In the genomic region with DNA sequence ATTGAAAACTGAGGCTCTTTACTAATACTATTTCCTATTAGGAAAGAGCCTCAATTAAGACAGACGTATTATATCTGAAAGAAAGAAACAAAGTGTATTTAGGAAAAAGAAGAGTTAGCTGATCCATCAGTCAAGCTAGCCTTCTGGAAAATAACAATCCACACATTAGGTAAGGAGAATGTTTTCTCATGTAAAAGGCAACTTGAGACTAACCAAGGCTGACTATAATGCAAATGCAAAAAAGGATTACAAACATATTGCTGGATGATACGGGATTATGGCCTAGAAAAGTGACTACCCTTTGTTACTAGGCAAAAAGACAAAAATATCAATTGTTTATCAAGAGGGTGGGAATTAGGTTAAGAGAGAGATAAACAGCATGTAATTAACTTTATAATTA, we compare ENCODE assay signal across 22 cellular contexts.
DNase-seq lines count a peak whose midpoint lies in the region; ATAC-seq and TF ChIP-seq lines count a peak whose summit lies in the region.
"Had no signal": no experiment of that assay in that cellular context is flagged by ENCODE, and none has a peak within 500 bp of the region (broad histone marks: within the 10 kb centered on the region; RNA-seq: fewer than 3 reads in every experiment).

No MANE protein-coding gene starts in this region.

- no peak overlapping the region for H2BK20ac ChIP-seq in H9 (ENCODE audit: low read depth, low read length, poor library complexity, severe bottlenecking)

- BruUV-seq in PC-9 (replicated peaks; lab: Mats Ljungman, UMichigan), result no TSS peak

- H3K23ac ChIP-seq in H9 (ENCODE audit: insufficient read length, low read depth, low read length), result no peak overlapping the region

- H3T11ph ChIP-seq in H9 (ENCODE audit: low read length), result no peak overlapping the region

- H4K91ac ChIP-seq in H9 (ENCODE audit: insufficient read length, low read depth, low read length), result no peak overlapping the region

- no peak overlapping the region for H4K5ac ChIP-seq in H9 (ENCODE audit: insufficient read length, low read depth, low read length)

- H3K27me3 ChIP-seq in H9 (ENCODE audit: insufficient read depth, low read length), result no peaks in the 10 kb centered on the region
- H3K27me3 ChIP-seq in PC-9 (ENCODE audit: insufficient read depth, low read depth), result no peaks in the 10 kb centered on the region
- no peaks in the 10 kb centered on the region for H3K27me3 ChIP-seq in endodermal cell (ENCODE audit: control insufficient read depth, insufficient read depth, low read length, poor library complexity, severe bottlenecking)
- H3K27me3 ChIP-seq: BE2C; BLaER1 treated with 17β-estradiol and CSF1 and Interleukin-3, amounts not matched to agents 10 nM and 100 nM had no signal

- H4K20me1 ChIP-seq in H9 (ENCODE audit: control insufficient read depth, insufficient read depth, insufficient read length) (no peaks in the 10 kb centered on the region), PC-9 (ENCODE audit: insufficient read depth) (no peaks in the 10 kb centered on the region)
- H4K20me1 ChIP-seq: BLaER1 treated with 17β-estradiol and CSF1 and Interleukin-3, amounts not matched to agents 10 nM and 100 nM had no signal

- no peak overlapping the region for H3K14ac ChIP-seq in H9 (ENCODE audit: insufficient read depth, low read length)

- no peaks in the 10 kb centered on the region for H3F3A ChIP-seq in PC-9 (ENCODE audit: insufficient read depth, low read depth)

- H3K9ac ChIP-seq in H9 (ENCODE audit: extremely low read depth, insufficient read length, low read length) (no peak overlapping the region), endodermal cell (ENCODE audit: extremely low read depth, low read length, poor library complexity, severe bottlenecking) (no peak overlapping the region)
- H3K9ac ChIP-seq: BLaER1 treated with 17β-estradiol and CSF1 and Interleukin-3, amounts not matched to agents 10 nM and 100 nM had no signal

- H3K79me1 ChIP-seq in H9 (ENCODE audit: insufficient read depth, low read depth, low read length, poor library complexity, severe bottlenecking), result no peaks in the 10 kb centered on the region

- TF ChIP-seq CTCF in H9 (conservative IDR thresholded peaks at IDR 0.05) (no peak), PC-9 (conservative IDR thresholded peaks at IDR 0.05) (no peak), endodermal cell (conservative IDR thresholded peaks at IDR 0.05) (no peak)

- H3K4ac ChIP-seq in H9 (ENCODE audit: low read depth, low read length), result no peak overlapping the region

- POLR2A ChIA-PET in PC-9 (lab: Charles Lee; ENCODE audit: unreplicated experiment), result no interaction called here

- H3K27me3 Mint-ChIP-seq in H9 (ENCODE audit: low read depth) (no peaks in the 10 kb centered on the region), endodermal cell (ENCODE audit: insufficient read depth) (no peaks in the 10 kb centered on the region)
- H3K27me3 Mint-ChIP-seq: CD4-positive, alpha-beta T cell had no signal

- CTCF ChIA-PET in PC-9 (lab: Charles Lee), result no interaction called here

- no peak overlapping the region for H2BK5ac ChIP-seq in H9 (ENCODE audit: insufficient read length, low read length)

- H3K4me2 ChIP-seq in H9 (ENCODE audit: insufficient read depth, insufficient read length, low read length) (no peak overlapping the region), PC-9 (no peak overlapping the region)
- H3K4me2 ChIP-seq: A549; BLaER1 treated with 17β-estradiol and CSF1 and Interleukin-3, amounts not matched to agents 10 nM and 100 nM had no signal

- peaks cover 1% of the 10 kb centered on the region for H3K9me3 ChIP-seq in H9 (ENCODE audit: control insufficient read depth, low read depth, low read length)
- no peaks in the 10 kb centered on the region for H3K9me3 ChIP-seq in PC-9 (ENCODE audit: insufficient read depth, low read depth)
- H3K9me3 ChIP-seq in endodermal cell (ENCODE audit: control insufficient read depth, low read length), result no peaks in the 10 kb centered on the region
- H3K9me3 ChIP-seq: A549, BE2C had no signal

- DNase-seq in H9 (no peak), PC-9 (no peak), endodermal cell (no peak), MV-4-11 (lab: John Stamatoyannopoulos, UW) (no peak), head of caudate nucleus (no peak)
- no peak for DNase-seq in effector CD4-positive, alpha-beta T cell
- DNase-seq: 8988T; ACHN; AML-193; BE2C; CD4-positive, alpha-beta T cell; CD8-positive, alpha-beta memory T cell; DMS 273 treated with DMSO at 0.1 percent for 48 hours; DMS79; EL; GF-D8; HFFc6 had no signal

- no peak overlapping the region for H2AK5ac ChIP-seq in H9 (ENCODE audit: insufficient read length, low read length)

- no peak overlapping the region for H3K27ac ChIP-seq in H9 (ENCODE audit: insufficient read length, low read depth, low read length)
- no peak overlapping the region for H3K27ac ChIP-seq in PC-9
- no peak overlapping the region for H3K27ac ChIP-seq in endodermal cell (ENCODE audit: low read depth, low read length)
- H3K27ac ChIP-seq: A549; BLaER1 treated with 17β-estradiol and CSF1 and Interleukin-3, amounts not matched to agents 10 nM and 100 nM had no signal

- H3K4me1 ChIP-seq in H9 (ENCODE audit: insufficient read depth, low read length), result peaks cover 3% of the 10 kb centered on the region
- no peaks in the 10 kb centered on the region for H3K4me1 ChIP-seq in PC-9 (replicated peaks; ENCODE audit: insufficient read depth)
- no peaks in the 10 kb centered on the region for H3K4me1 ChIP-seq in endodermal cell (ENCODE audit: control insufficient read depth, insufficient read depth, low read length)
- H3K4me1 ChIP-seq: A549; BE2C; BLaER1 treated with 17β-estradiol and CSF1 and Interleukin-3, amounts not matched to agents 10 nM and 100 nM had no signal

- no peak overlapping the region for H3K18ac ChIP-seq in H9 (ENCODE audit: insufficient read length, low read depth, low read length)

- no peak overlapping the region for H2AFZ ChIP-seq in H9 (ENCODE audit: low read length)
- H2AFZ ChIP-seq in PC-9, result 0 out of 2 replicates have a peak overlapping the region, but pooled peaks have one; percentile 28

- H3K4me3 Mint-ChIP-seq in H9 (peak overlapping the region in 1 of 2 experiments; percentile 31; a peak in 1 of 5 replicates), endodermal cell (no peak overlapping the region)
- H3K4me3 Mint-ChIP-seq: CD14-positive monocyte; CD4-positive, alpha-beta T cell; CD8-positive, alpha-beta memory T cell; HFFc6 had no signal

- no peak for ATAC-seq in HG03097 (IDR thresholded peaks at IDR 0.05; ENCODE audit: low FRiP score, unreplicated experiment)
- ATAC-seq: A549 had no signal

- H2BK15ac ChIP-seq in H9 (ENCODE audit: low read depth, low read length), result no peak overlapping the region

- H3K4me1 Mint-ChIP-seq in H9, result peaks cover 40 to 50% of the 10 kb centered on the region in 2 experiments
- H3K4me1 Mint-ChIP-seq in endodermal cell, result peaks cover 13% of the 10 kb centered on the region
- H3K4me1 Mint-ChIP-seq: CD14-positive monocyte; CD8-positive, alpha-beta memory T cell had no signal

- H2BK12ac ChIP-seq in H9 (ENCODE audit: insufficient read length, low read depth, low read length), result no peak overlapping the region

- no peaks in the 10 kb centered on the region for H3K9me2 ChIP-seq in PC-9 (ENCODE audit: insufficient read depth)

- H3K36me3 Mint-ChIP-seq in H9 (ENCODE audit: insufficient read depth in 1 of 3, low read depth in 3 of 3) (peaks cover 1 to 26% (median 1%) of the 10 kb centered on the region in 3 experiments; a peak in 6 of 7 replicates), endodermal cell (ENCODE audit: low read depth) (peaks cover under 1% of the 10 kb centered on the region)
- H3K36me3 Mint-ChIP-seq: CD14-positive monocyte; CD8-positive, alpha-beta memory T cell had no signal

- WGBS in H9 (ENCODE audit: extremely low coverage, insufficient read length, low lambda C conversion rate), result no CpG with 5 or more reads among the region's 2 CpGs
- 62% methylated on average over 2 of the region's 2 CpGs; no CpG with 5 or more reads in 1 of the 2 experiments for WGBS in endodermal cell (ENCODE audit: insufficient coverage in 1 of 2, insufficient read length in 1 of 2), 2 experiments

- no peaks in the 10 kb centered on the region for H3K36me3 ChIP-seq in PC-9 (ENCODE audit: low read depth)
- H3K36me3 ChIP-seq in endodermal cell (ENCODE audit: control insufficient read depth, insufficient read depth, low read length), result no peaks in the 10 kb centered on the region
- H3K36me3 ChIP-seq: BE2C; BLaER1 treated with 17β-estradiol and CSF1 and Interleukin-3, amounts not matched to agents 10 nM and 100 nM; HAP-1 had no signal

- H3K9me3 Mint-ChIP-seq in H9 (peaks cover 1 to 8% of the 10 kb centered on the region in 2 experiments), endodermal cell (peaks cover 2% of the 10 kb centered on the region)
- H3K9me3 Mint-ChIP-seq: CD4-positive, alpha-beta T cell had no signal

- intact Hi-C loops in PC-9 (cut with micrococcal nuclease; ENCODE audit: unreplicated experiment), result no loop called here
- intact Hi-C loops in head of caudate nucleus (cut with DNase I), result no loop called here

- H3K56ac ChIP-seq in H9 (ENCODE audit: insufficient read length, low read depth, low read length), result no peak overlapping the region

- H3K4me3 ChIP-seq in PC-9, result no peak overlapping the region
- no peak overlapping the region for H3K4me3 ChIP-seq in endodermal cell (ENCODE audit: low read length)
- H3K4me3 ChIP-seq: A549; BLaER1 treated with 17β-estradiol and CSF1 and Interleukin-3, amounts not matched to agents 10 nM and 100 nM; HAP-1 had no signal

- no peak overlapping the region for H2BK120ac ChIP-seq in H9 (ENCODE audit: low read depth, low read length, poor library complexity, severe bottlenecking)

- H3K27ac Mint-ChIP-seq in H9, result peak overlapping the region; percentile 27 to 98 (median 92); a peak in 6 of 7 replicates
- H3K27ac Mint-ChIP-seq in endodermal cell, result peak overlapping the region; percentile 11
- H3K27ac Mint-ChIP-seq: CD14-positive monocyte; CD4-positive, alpha-beta T cell; CD8-positive, alpha-beta memory T cell; HFFc6 had no signal

- no peaks in the 10 kb centered on the region for H3K23me2 ChIP-seq in H9 (ENCODE audit: insufficient read length, low read depth, low read length, poor library complexity, severe bottlenecking)

- H3K79me2 ChIP-seq in H9 (ENCODE audit: insufficient read depth, low read length), result peaks cover 1% of the 10 kb centered on the region; the same call in 1 of the 2 replicates
- no peaks in the 10 kb centered on the region for H3K79me2 ChIP-seq in PC-9 (ENCODE audit: low read depth)

- H4K8ac ChIP-seq in H9 (replicated peaks; ENCODE audit: insufficient read length, low read depth, low read length), result no peak overlapping the region
